Comparison of ENCODE assay signal across 14 cellular contexts in genomic region chr3:98577178-98577895, GRCh38. TPM values are rescaled to one million over a fixed set of nuclear protein-coding genes. Genes with fewer than 3 reads are reported as not detected.
DNase-seq lines count a peak whose midpoint lies in the region; ATAC-seq and TF ChIP-seq lines count a peak whose summit lies in the region.
"Had no signal": no experiment of that assay in that cellular context is flagged by ENCODE, and none has a peak within 500 bp of the region (broad histone marks: within the 10 kb centered on the region; RNA-seq: fewer than 3 reads in every experiment).

No MANE protein-coding gene starts in this region.

- H3K79me2 ChIP-seq in mammary epithelial cell (ENCODE audit: insufficient read depth, low read length): no peaks in the 10 kb centered on the region

- 66% methylated on average over 4 of the region's 4 CpGs for WGBS in mammary epithelial cell (ENCODE audit: low coverage, missing lambda C conversion rate)

- H3K4me3 Mint-ChIP-seq in CD4-positive, alpha-beta memory T cell: no peak overlapping the region
- H3K4me3 Mint-ChIP-seq in activated naive CD4-positive, alpha-beta T cell treated with anti-CD3 and anti-CD28 coated beads, Interleukin-2, amount 10 ng/mL, durations not matched to agents 7 days and 5 days: no peak overlapping the region
- H3K4me3 Mint-ChIP-seq: mesothelial cell of epicardium had no signal

- no peaks in the 10 kb centered on the region for H3K27me3 Mint-ChIP-seq in CD4-positive, alpha-beta memory T cell
- no peaks in the 10 kb centered on the region for H3K27me3 Mint-ChIP-seq in activated naive CD4-positive, alpha-beta T cell treated with anti-CD3 and anti-CD28 coated beads, Interleukin-2, amount 10 ng/mL, durations not matched to agents 7 days and 5 days

- H3K4me3 ChIP-seq in CD4-positive, alpha-beta memory T cell (ENCODE audit: low read length in 2 of 2): no peak overlapping the region
- no peak overlapping the region for H3K4me3 ChIP-seq in mammary epithelial cell (replicated peaks in 1 of 3; ENCODE audit: insufficient read depth in 1 of 3, low read depth in 2 of 3, low read length in 3 of 3)
- H3K4me3 ChIP-seq: upper lobe of left lung had no signal

- H3K27ac ChIP-seq in CD4-positive, alpha-beta memory T cell (ENCODE audit: low read depth, low read length): no peak overlapping the region
- no peak overlapping the region for H3K27ac ChIP-seq in mammary epithelial cell (ENCODE audit: insufficient read depth, low read depth, low read length)
- H3K27ac ChIP-seq: upper lobe of left lung had no signal

- no peak for ATAC-seq in GM21619 (IDR thresholded peaks at IDR 0.05; ENCODE audit: unreplicated experiment)
- ATAC-seq in GM21447 (IDR thresholded peaks at IDR 0.05; ENCODE audit: unreplicated experiment): no peak

- no peak for DNase-seq in CD4-positive, alpha-beta memory T cell
- DNase-seq in LHCN-M2 (ENCODE audit: low read depth): peak; percentile 55
- peak; percentile 75 for DNase-seq in mammary epithelial cell
- DNase-seq in myocyte (ENCODE audit: low read depth): peak; percentile 49
- no peak for DNase-seq in activated naive CD4-positive, alpha-beta T cell treated with anti-CD3 and anti-CD28 coated beads, Interleukin-2, amount 10 ng/mL, durations not matched to agents 7 days and 5 days
- DNase-seq in DMS153 (lab: John Stamatoyannopoulos, UW): no peak
- DNase-seq: activated gamma-delta T cell; Caco-2; effector CD8-positive, alpha-beta T cell; NCI-H526; upper lobe of left lung had no signal

- CTCF ChIA-PET in CD4-positive, alpha-beta memory T cell (lab: Charles Lee; ENCODE audit: partially characterized antibody): interaction anchor here (2.9 kb wide), 1 partner anchor 21 kb away, joined by 6 read pairs; no protein-coding TSS in a partner anchor
- CTCF ChIA-PET in mammary epithelial cell (lab: Charles Lee; ENCODE audit: low non-redundant PET): no interaction called here
- CTCF ChIA-PET in activated naive CD4-positive, alpha-beta T cell treated with anti-CD3 and anti-CD28 coated beads, Interleukin-2, amount 10 ng/mL, durations not matched to agents 7 days and 5 days (lab: Charles Lee): no interaction called here

- no peaks in the 10 kb centered on the region for H3K9me3 Mint-ChIP-seq in CD4-positive, alpha-beta memory T cell
- H3K9me3 Mint-ChIP-seq in activated naive CD4-positive, alpha-beta T cell treated with anti-CD3 and anti-CD28 coated beads, Interleukin-2, amount 10 ng/mL, durations not matched to agents 7 days and 5 days: peaks cover 4% of the 10 kb centered on the region
- H3K9me3 Mint-ChIP-seq: mesothelial cell of epicardium had no signal

- dilution Hi-C loops in mammary epithelial cell (cut with HindIII; ENCODE audit: low sequenced_read_pairs): no loop called here

- peak overlapping the region in 6 of 7 donors; percentile 17 to 90 (median 81) for H3K27ac Mint-ChIP-seq in CD4-positive, alpha-beta memory T cell
- H3K27ac Mint-ChIP-seq in activated naive CD4-positive, alpha-beta T cell treated with anti-CD3 and anti-CD28 coated beads, Interleukin-2, amount 10 ng/mL, durations not matched to agents 7 days and 5 days: no peak overlapping the region
- H3K27ac Mint-ChIP-seq: mesothelial cell of epicardium had no signal

- no peak overlapping the region for H2AFZ ChIP-seq in mammary epithelial cell (ENCODE audit: low read depth, low read length)

- peaks cover 11% of the 10 kb centered on the region for H3K36me3 ChIP-seq in CD4-positive, alpha-beta memory T cell (ENCODE audit: insufficient read depth, low read length)
- peaks cover 8% of the 10 kb centered on the region for H3K36me3 ChIP-seq in mammary epithelial cell (ENCODE audit: insufficient read depth, low read length)

- peaks cover 17 to 33% (median 23%) of the 10 kb centered on the region in 4 donors for H3K4me1 Mint-ChIP-seq in CD4-positive, alpha-beta memory T cell
- H3K4me1 Mint-ChIP-seq in activated naive CD4-positive, alpha-beta T cell treated with anti-CD3 and anti-CD28 coated beads, Interleukin-2, amount 10 ng/mL, durations not matched to agents 7 days and 5 days: peaks cover 50% of the 10 kb centered on the region

- TF ChIP-seq CTCF in mammary epithelial cell (conservative IDR thresholded peaks at IDR 0.05 in 1 of 2, IDR thresholded peaks at IDR 0.05 in 1 of 2; ENCODE audit: extremely low read depth in 1 of 2, insufficient read depth in 1 of 2, low read depth in 1 of 2, low read length in 2 of 2): no peak

- H3K36me3 Mint-ChIP-seq in CD4-positive, alpha-beta memory T cell: peaks cover 32 to 43% of the 10 kb centered on the region in 2 donors
- peaks cover 63% of the 10 kb centered on the region for H3K36me3 Mint-ChIP-seq in activated naive CD4-positive, alpha-beta T cell treated with anti-CD3 and anti-CD28 coated beads, Interleukin-2, amount 10 ng/mL, durations not matched to agents 7 days and 5 days

- no peaks in the 10 kb centered on the region for H3K9me3 ChIP-seq in CD4-positive, alpha-beta memory T cell (ENCODE audit: control insufficient read depth in 1 of 2, low read length in 2 of 2)
- no peaks in the 10 kb centered on the region for H3K9me3 ChIP-seq in mammary epithelial cell (replicated peaks; ENCODE audit: insufficient read depth, low read length)
- H3K9me3 ChIP-seq: Caco-2, upper lobe of left lung had no signal

- BruUV-seq in mammary epithelial cell (replicated peaks; lab: Mats Ljungman, UMichigan): no TSS peak

- H3K4me2 ChIP-seq in mammary epithelial cell (ENCODE audit: insufficient read depth, low read depth, low read length): peak overlapping the region; percentile 15

- no peaks in the 10 kb centered on the region for H4K20me1 ChIP-seq in mammary epithelial cell (ENCODE audit: insufficient read depth, low read length)

- H3K27me3 ChIP-seq in CD4-positive, alpha-beta memory T cell (ENCODE audit: insufficient read depth, low read length): no peaks in the 10 kb centered on the region
- H3K27me3 ChIP-seq in mammary epithelial cell (ENCODE audit: insufficient read depth, low read length): no peaks in the 10 kb centered on the region
- H3K27me3 ChIP-seq: upper lobe of left lung had no signal

- no peak overlapping the region for H3K9ac ChIP-seq in mammary epithelial cell (ENCODE audit: insufficient read depth, low read length)

- intact Hi-C loops in CD4-positive, alpha-beta memory T cell (cut with micrococcal nuclease): no loop called here
- intact Hi-C loops in mammary epithelial cell (cut with micrococcal nuclease): no loop called here

- POLR2A ChIA-PET in CD4-positive, alpha-beta memory T cell (lab: Charles Lee; ENCODE audit: partially characterized antibody): interaction anchor here (1.0 kb wide), 1 partner anchor 10 kb away, joined by 5 read pairs; no protein-coding TSS in a partner anchor

- in situ Hi-C loops in mammary epithelial cell (cut with MboI; ENCODE audit: low sequenced_read_pairs in 2 of 2): loop anchor here (25.0 kb wide), 2 partner anchors 240 to 540 kb away; partner anchors contain the start of gene GABRR3 (in 1 of the 2)

- peaks cover 15% of the 10 kb centered on the region for H3K4me1 ChIP-seq in CD4-positive, alpha-beta memory T cell (ENCODE audit: insufficient read depth, low read length)
- H3K4me1 ChIP-seq in mammary epithelial cell (ENCODE audit: insufficient read depth, low read length): peaks cover 15% of the 10 kb centered on the region
- H3K4me1 ChIP-seq: Caco-2, upper lobe of left lung had no signal

RNA-seq across cellular contexts. Expression of gene CPOX, which starts 16.1 kb away (rescaled TPM):
- total RNA-seq in CD4-positive, alpha-beta memory T cell: 10 to 100 TPM; 41.1 to 41.3 TPM
- polyA plus RNA-seq in CD4-positive, alpha-beta memory T cell: 1 to 10 TPM; 3.3 to 8.2 TPM
- total RNA-seq in LHCN-M2 (2014; rRNA removed): 41.7 TPM in 2 replicates
- 10.6 TPM for polyA plus RNA-seq in LHCN-M2 (2012)
- 10 to 100 TPM; 24.3 to 25.2 TPM for total RNA-seq in mammary epithelial cell
- polyA plus RNA-seq in mammary epithelial cell: 18.8 TPM
- polyA minus RNA-seq in mammary epithelial cell: 23.0 TPM
- total RNA-seq in myocyte: 18.2 and 19.1 TPM in 2 replicates
- polyA plus RNA-seq in myocyte (2012): 10.3 TPM

RNA-seq across cellular contexts. Expression of gene GPR15, which starts 45.6 kb away (rescaled TPM):
- total RNA-seq in CD4-positive, alpha-beta memory T cell: 10 to 100 TPM; 31.2 to 32.0 TPM
- 10 to 100 TPM; 12.9 to 14.2 TPM for polyA plus RNA-seq in CD4-positive, alpha-beta memory T cell
- total RNA-seq in LHCN-M2 (2014; rRNA removed) (not detected in 2 replicates), mammary epithelial cell (not detected), myocyte (not detected in 2 replicates)
- polyA plus RNA-seq in LHCN-M2 (2012): not detected
- polyA plus RNA-seq in mammary epithelial cell: not detected
- not detected for polyA minus RNA-seq in mammary epithelial cell
- polyA plus RNA-seq in myocyte (2012): not detected
- total RNA-seq: Caco-2, mesothelial cell of epicardium had no signal

RNA-seq across cellular contexts. Expression of gene CLDND1, which starts 54.6 kb away (rescaled TPM):
- total RNA-seq in CD4-positive, alpha-beta memory T cell: 100 to 1,000 TPM; 421 to 431 TPM
- 100 to 1,000 TPM; 149 to 246 TPM for polyA plus RNA-seq in CD4-positive, alpha-beta memory T cell
- total RNA-seq in LHCN-M2 (2014; rRNA removed) (110 and 117 TPM in 2 replicates), mammary epithelial cell (10 to 100 TPM; 76.9 to 90.0 TPM), myocyte (54.4 and 57.1 TPM in 2 replicates)
- polyA plus RNA-seq in LHCN-M2 (2012): 28.7 TPM
- polyA plus RNA-seq in mammary epithelial cell: 72.5 TPM
- polyA minus RNA-seq in mammary epithelial cell: 43.8 TPM
- 27.5 TPM for polyA plus RNA-seq in myocyte (2012)

Comparison
In these comparisons a context has a peak if more than half of its experiments do, and no peak if none do; other contexts are left out.
1. DNase-seq: peak in LHCN-M2 (single experiment), mammary epithelial cell (single experiment) and myocyte (single experiment); none in CD4-positive, alpha-beta memory T cell (0 of 5), activated naive CD4-positive, alpha-beta T cell treated with anti-CD3 and anti-CD28 coated beads, Interleukin-2, amount 10 ng/mL, durations not matched to agents 7 days and 5 days (single experiment) and DMS153 (single experiment).
2. RNA of gene GPR15, which starts 45.6 kb away (total RNA-seq): 31.2 to 32.0 TPM in CD4-positive, alpha-beta memory T cell; not detected in LHCN-M2, not detected in mammary epithelial cell and not detected in myocyte; every median in the first group is over 10 times any median in the second.